ENCODE assay signal across 8 cellular contexts in the genomic region with DNA sequence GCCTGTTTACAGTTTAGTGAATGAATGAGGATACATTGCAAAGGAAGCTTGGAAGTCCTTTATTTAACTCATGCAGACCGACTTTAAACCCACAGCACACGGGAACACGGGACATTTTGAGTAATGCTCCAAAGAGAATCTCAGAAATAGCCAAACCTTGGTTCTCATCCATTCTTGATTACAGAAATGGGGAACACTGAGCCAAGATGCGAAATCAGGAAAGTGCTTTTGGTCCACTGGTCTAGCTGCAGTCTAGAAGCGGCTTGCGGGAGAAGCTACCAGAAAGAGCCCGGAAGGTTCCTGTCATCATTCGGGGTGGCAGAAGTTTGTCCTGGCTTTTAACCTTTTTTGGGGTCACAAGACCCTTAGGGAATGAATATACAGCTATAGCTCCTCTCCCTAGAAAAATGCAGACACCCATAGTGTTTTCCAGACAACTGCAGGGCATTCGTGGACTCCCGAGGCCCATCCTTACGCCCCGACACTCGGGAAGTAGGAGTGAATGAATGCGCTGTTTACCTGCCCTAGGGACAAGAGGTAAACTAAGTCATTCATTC. TPM values are rescaled to one million over a fixed set of nuclear protein-coding genes. Genes with fewer than 3 reads are reported as not detected.
DNase-seq lines count a peak whose midpoint lies in the region; ATAC-seq lines count a peak whose summit lies in the region.

No MANE protein-coding gene starts in this region.

- peak overlapping the region; percentile 57 for H3K4me3 Mint-ChIP-seq in activated CD4-positive, alpha-beta memory T cell treated with anti-CD3 and anti-CD28 coated beads for 36 hours
- peak overlapping the region; percentile 91 for H3K4me3 Mint-ChIP-seq in stimulated activated memory B cell treated with anti-CD40 and anti-IgM and Interleukin-4, amounts not matched to agents 10 μg/mL and 1 μg/mL and 100 μg/mL, for 72 hours

- CTCF ChIA-PET in activated CD4-positive, alpha-beta memory T cell treated with anti-CD3 and anti-CD28 coated beads for 36 hours (lab: Charles Lee): interaction anchor here (0.8 to 1.8 kb wide), 4 partner anchors 45 to 345 kb away, joined by 3 to 6 read pairs (median 4); no protein-coding TSS in a partner anchor

- H3K4me1 ChIP-seq in iPS-15b (ENCODE audit: control insufficient read depth, insufficient read depth, low read length): peaks cover 7% of the 10 kb centered on the region

- no peaks in the 10 kb centered on the region for H3K9me3 ChIP-seq in iPS-15b (ENCODE audit: control insufficient read depth, insufficient read depth, low read length)

- intact Hi-C loops in activated CD4-positive, alpha-beta memory T cell treated with anti-CD3 and anti-CD28 coated beads for 36 hours (cut with micrococcal nuclease): no loop called here

- H3K27me3 ChIP-seq in iPS-15b (ENCODE audit: control insufficient read depth, insufficient read depth, low read length): no peaks in the 10 kb centered on the region

- no peak for ATAC-seq in stimulated activated memory B cell treated with anti-CD40 and anti-IgM and Interleukin-4, amounts not matched to agents 10 μg/mL and 1 μg/mL and 100 μg/mL, for 72 hours
- no peak for ATAC-seq in GM21619 (IDR thresholded peaks at IDR 0.05; ENCODE audit: unreplicated experiment)

- no peaks in the 10 kb centered on the region for H3K9me3 Mint-ChIP-seq in activated CD4-positive, alpha-beta memory T cell treated with anti-CD3 and anti-CD28 coated beads for 36 hours
- H3K9me3 Mint-ChIP-seq in stimulated activated memory B cell treated with anti-CD40 and anti-IgM and Interleukin-4, amounts not matched to agents 10 μg/mL and 1 μg/mL and 100 μg/mL, for 72 hours: no peaks in the 10 kb centered on the region

- POLR2A ChIA-PET in activated CD4-positive, alpha-beta memory T cell treated with anti-CD3 and anti-CD28 coated beads for 36 hours (lab: Charles Lee): interaction anchor here (0.6 to 1.4 kb wide), 4 partner anchors 9 to 85 kb away, joined by 3 to 5 read pairs (median 4); a partner anchor contains a TSS

- peak overlapping the region; percentile 72 for H3K4me3 ChIP-seq in iPS-15b (ENCODE audit: low read depth, low read length)

- H3K4me1 Mint-ChIP-seq in activated CD4-positive, alpha-beta memory T cell treated with anti-CD3 and anti-CD28 coated beads for 36 hours (ENCODE audit: low read depth): peaks cover 36% of the 10 kb centered on the region
- H3K4me1 Mint-ChIP-seq in stimulated activated memory B cell treated with anti-CD40 and anti-IgM and Interleukin-4, amounts not matched to agents 10 μg/mL and 1 μg/mL and 100 μg/mL, for 72 hours: peaks cover 21% of the 10 kb centered on the region

- peaks cover 2% of the 10 kb centered on the region for H3K36me3 Mint-ChIP-seq in activated CD4-positive, alpha-beta memory T cell treated with anti-CD3 and anti-CD28 coated beads for 36 hours
- H3K36me3 Mint-ChIP-seq in stimulated activated memory B cell treated with anti-CD40 and anti-IgM and Interleukin-4, amounts not matched to agents 10 μg/mL and 1 μg/mL and 100 μg/mL, for 72 hours: no peaks in the 10 kb centered on the region

- peak overlapping the region; percentile 42 for H3K27ac Mint-ChIP-seq in activated CD4-positive, alpha-beta memory T cell treated with anti-CD3 and anti-CD28 coated beads for 36 hours
- H3K27ac Mint-ChIP-seq in stimulated activated memory B cell treated with anti-CD40 and anti-IgM and Interleukin-4, amounts not matched to agents 10 μg/mL and 1 μg/mL and 100 μg/mL, for 72 hours: peak overlapping the region; percentile 86

- DNase-seq in DMS 273 (lab: John Stamatoyannopoulos, UW; ENCODE audit: unreplicated experiment) (peak; percentile 29), DMS 273 treated with DMSO at 0.1 percent for 48 hours (lab: John Stamatoyannopoulos, UW) (no peak), NCI-H1417 treated with DMSO at 0.1 percent for 48 hours (lab: John Stamatoyannopoulos, UW) (no peak), NCI-H146 (lab: John Stamatoyannopoulos, UW) (no peak)
- DNase-seq in activated CD4-positive, alpha-beta memory T cell treated with anti-CD3 and anti-CD28 coated beads for 36 hours: no peak

- no peaks in the 10 kb centered on the region for H3K27me3 Mint-ChIP-seq in activated CD4-positive, alpha-beta memory T cell treated with anti-CD3 and anti-CD28 coated beads for 36 hours
- H3K27me3 Mint-ChIP-seq in stimulated activated memory B cell treated with anti-CD40 and anti-IgM and Interleukin-4, amounts not matched to agents 10 μg/mL and 1 μg/mL and 100 μg/mL, for 72 hours: no peaks in the 10 kb centered on the region

- H3K36me3 ChIP-seq in iPS-15b (ENCODE audit: control insufficient read depth, insufficient read depth, low read length): no peaks in the 10 kb centered on the region

- peak overlapping the region; percentile 40 for H3K9ac ChIP-seq in iPS-15b (ENCODE audit: low read depth, low read length)

RNA-seq across cellular contexts. Expression of a gene that starts 0.5 kb away (rescaled TPM):
- total RNA-seq in activated CD4-positive, alpha-beta memory T cell treated with anti-CD3 and anti-CD28 coated beads for 36 hours: 10 to 100 TPM; 11.3 to 11.6 TPM
